ENCODE assay signal across 31 cellular contexts in genomic region chr2:201024518-201024917, GRCh38.
"Had no signal": no experiment of that assay in that cellular context is flagged by ENCODE, and none has a peak within 500 bp of the region (broad histone marks: within the 10 kb centered on the region; RNA-seq: fewer than 3 reads in every experiment).

No MANE protein-coding gene starts in this region.

- ATAC-seq: activated CD8-positive, alpha-beta T cell treated with anti-CD3 and anti-CD28 coated beads for 36 hours; activated naive CD4-positive, alpha-beta T cell treated with anti-CD3 and anti-CD28 coated beads, Interleukin-2, amount 50 U/mL, for 72 hours; activated T-cell treated with anti-CD3 and anti-CD28 coated beads, Interleukin-2, amount 50 U/mL, for 4 hours; activated T-cell treated with anti-CD3 and anti-CD28 coated beads, Interleukin-2, amount 50 U/mL, for 72 hours; activated T-helper 17 cell treated with anti-CD3 and anti-CD28 coated beads, Interleukin-2, amount 50 U/mL, for 72 hours; body of pancreas; T-cell had no signal

- DNase-seq: activated B cell treated with CpG ODN at 0.5 μM for 24 hours; activated CD4-positive, alpha-beta memory T cell treated with anti-CD3 and anti-CD28 coated beads for 36 hours; activated CD4-positive, alpha-beta T cell treated with anti-CD3 and anti-CD28 coated beads for 4 hours; activated CD4-positive, alpha-beta T cell treated with anti-CD3 and anti-CD28 coated beads, Interleukin-2, amount 10 ng/mL, durations not matched to agents 24 days and 14 days; activated CD4-positive, alpha-beta T cell treated with anti-CD3 and anti-CD28 coated beads, Interleukin-2, amount 50 U/mL, for 1 hour; activated CD4-positive, alpha-beta T cell treated with anti-CD3 and anti-CD28 coated beads, Interleukin-2, amount 50 U/mL, for 4 hours; activated CD4-positive, CD25-positive, alpha-beta regulatory T cell treated with anti-CD3 and anti-CD28 coated beads, Interleukin-2, amount 50 U/mL, for 72 hours; activated CD8-positive, alpha-beta memory T cell treated with anti-CD3 and anti-CD28 coated beads, Interleukin-2, amount 50 U/mL, for 4 hours; activated CD8-positive, alpha-beta T cell treated with anti-CD3 and anti-CD28 coated beads for 36 hours; activated effector memory CD4-positive, alpha-beta T cell treated with anti-CD3 and anti-CD28 coated beads, Interleukin-2, amount 50 U/mL, for 16 hours; activated gamma-delta T cell treated with Interleukin-2 at 50 U/mL for 16 hours; activated naive CD4-positive, alpha-beta T cell; activated naive CD4-positive, alpha-beta T cell treated with anti-CD3 and anti-CD28 coated beads for 36 hours; activated naive CD4-positive, alpha-beta T cell treated with anti-CD3 and anti-CD28 coated beads, Interleukin-2, amount 50 U/mL, for 16 hours; activated naive CD8-positive, alpha-beta T cell treated with anti-CD3 and anti-CD28 coated beads for 36 hours; activated T-cell treated with anti-CD3 and anti-CD28 coated beads, Interleukin-2, amount 50 U/mL, for 4 hours; activated T-cell treated with anti-CD3 and anti-CD28 coated beads, Interleukin-2, amount 50 U/mL, for 72 hours; adrenal gland; amniotic stem cell; aorta; body of pancreas; brain microvascular endothelial cell; central memory CD4-positive, alpha-beta T cell; T-cell; T-helper 2 cell; T-helper 9 cell had no signal

- H3K27me3 Mint-ChIP-seq: activated B cell treated with CpG ODN at 0.5 μM for 24 hours; activated CD4-positive, alpha-beta memory T cell treated with anti-CD3 and anti-CD28 coated beads for 36 hours; activated CD4-positive, alpha-beta T cell treated with anti-CD3 and anti-CD28 coated beads, Interleukin-2, amount 10 ng/mL, durations not matched to agents 24 days and 14 days; activated CD8-positive, alpha-beta T cell treated with anti-CD3 and anti-CD28 coated beads for 36 hours; activated naive CD8-positive, alpha-beta T cell treated with anti-CD3 and anti-CD28 coated beads for 36 hours; activated T-helper 17 cell treated with anti-CD3 and anti-CD28 coated beads, Interleukin-2, amount 50 U/mL, for 72 hours; T-cell had no signal

- H3K9me3 Mint-ChIP-seq: activated B cell treated with CpG ODN at 0.5 μM for 24 hours; activated T-cell treated with anti-CD3 and anti-CD28 coated beads, Interleukin-2, amount 50 U/mL, for 4 hours; activated T-helper 17 cell treated with anti-CD3 and anti-CD28 coated beads, Interleukin-2, amount 50 U/mL, for 72 hours; T-cell had no signal

- H3K4me1 ChIP-seq: body of pancreas, breast epithelium had no signal

- H3K36me3 ChIP-seq: adrenal gland, brain microvascular endothelial cell, breast epithelium had no signal

- H3K4me3 Mint-ChIP-seq: activated B cell treated with CpG ODN at 0.5 μM for 24 hours; activated CD4-positive, alpha-beta memory T cell treated with anti-CD3 and anti-CD28 coated beads for 36 hours; activated CD4-positive, alpha-beta T cell treated with anti-CD3 and anti-CD28 coated beads, Interleukin-2, amount 10 ng/mL, durations not matched to agents 24 days and 14 days; activated CD8-positive, alpha-beta T cell treated with anti-CD3 and anti-CD28 coated beads for 36 hours; activated naive CD4-positive, alpha-beta T cell treated with anti-CD3 and anti-CD28 coated beads for 36 hours; activated naive CD8-positive, alpha-beta T cell treated with anti-CD3 and anti-CD28 coated beads for 36 hours; activated T-cell treated with anti-CD3 and anti-CD28 coated beads, Interleukin-2, amount 50 U/mL, for 4 hours; activated T-cell treated with anti-CD3 and anti-CD28 coated beads, Interleukin-2, amount 50 U/mL, for 72 hours; activated T-helper 1 cell treated with anti-CD3 and anti-CD28 coated beads, Interleukin-12 subunit alpha, Interleukin-12 subunit beta, Interleukin-2, Interleukin-4 antibody, amounts not matched to agents 30 ng/mL and 10 ng/mL and 1 ng/mL, durations not matched to agents 14 hours and 24 hours and 36 hours; activated T-helper 17 cell treated with anti-CD3 and anti-CD28 coated beads, Interleukin-2, amount 50 U/mL, for 72 hours; T-cell; T-helper 2 cell treated with Interferon-gamma antibody and Interleukin-4, amounts not matched to agents 5 μg/mL and 100 μg/mL, for 36 hours had no signal

- H3K4me3 ChIP-seq: adrenal gland, body of pancreas, breast epithelium had no signal

- H3K27ac Mint-ChIP-seq: activated B cell treated with CpG ODN at 0.5 μM for 24 hours; activated CD4-positive, alpha-beta memory T cell treated with anti-CD3 and anti-CD28 coated beads for 36 hours; activated CD4-positive, alpha-beta T cell treated with anti-CD3 and anti-CD28 coated beads, Interleukin-2, amount 10 ng/mL, durations not matched to agents 24 days and 14 days; activated CD8-positive, alpha-beta T cell treated with anti-CD3 and anti-CD28 coated beads for 36 hours; activated naive CD4-positive, alpha-beta T cell treated with anti-CD3 and anti-CD28 coated beads for 36 hours; activated naive CD4-positive, alpha-beta T cell treated with anti-CD3 and anti-CD28 coated beads, Interleukin-2, amount 50 U/mL, for 72 hours; activated naive CD8-positive, alpha-beta T cell treated with anti-CD3 and anti-CD28 coated beads for 36 hours; activated T-cell treated with anti-CD3 and anti-CD28 coated beads, Interleukin-2, amount 50 U/mL, for 72 hours; activated T-helper 1 cell treated with anti-CD3 and anti-CD28 coated beads, Interleukin-12 subunit alpha, Interleukin-12 subunit beta, Interleukin-2, Interleukin-4 antibody, amounts not matched to agents 30 ng/mL and 10 ng/mL and 1 ng/mL, durations not matched to agents 14 hours and 24 hours and 36 hours; T-cell; T-helper 2 cell treated with Interferon-gamma antibody and Interleukin-4, amounts not matched to agents 5 μg/mL and 100 μg/mL, for 36 hours had no signal

- H3K9me3 ChIP-seq: adrenal gland, body of pancreas, breast epithelium had no signal
